ENCODE assay signal across 29 cellular contexts in the genomic region with DNA sequence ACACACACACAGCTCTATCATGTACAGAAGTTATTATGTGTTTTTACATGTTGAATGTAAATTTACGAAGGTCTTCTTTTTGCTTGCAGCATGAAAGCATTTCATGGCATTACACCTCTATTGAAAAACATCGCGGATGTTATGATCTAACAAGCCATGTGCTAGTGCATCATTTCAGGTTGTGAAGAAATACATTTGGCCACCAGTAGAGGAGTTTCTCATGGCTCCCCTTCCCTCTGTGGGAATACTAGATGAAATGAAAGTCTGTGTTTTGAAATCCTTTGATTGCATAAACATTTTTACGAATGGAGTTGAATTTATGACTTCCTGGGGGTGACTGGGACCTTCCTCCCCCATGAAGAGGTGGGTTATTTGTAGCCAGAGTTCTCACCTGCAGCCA. TPM values are rescaled to one million over a fixed set of nuclear protein-coding genes. Genes with fewer than 3 reads are reported as not detected.
DNase-seq lines count a peak whose midpoint lies in the region; ATAC-seq and TF ChIP-seq lines count a peak whose summit lies in the region.
"Had no signal": no experiment of that assay in that cellular context is flagged by ENCODE, and none has a peak within 500 bp of the region (broad histone marks: within the 10 kb centered on the region; RNA-seq: fewer than 3 reads in every experiment).

No MANE protein-coding gene starts in this region.

- no peaks in the 10 kb centered on the region for H3K4me1 ChIP-seq in tibial nerve
- H3K4me1 ChIP-seq: testis had no signal

- TF ChIP-seq EP300 in tibial nerve (IDR thresholded peaks at IDR 0.05), result peak in 1 of 2 donors; percentile 44

- H3K9me3 ChIP-seq in tibial nerve, result peaks cover 0 to 4% (median 0%) of the 10 kb centered on the region in 4 donors
- H3K9me3 ChIP-seq: testis had no signal

- no peaks in the 10 kb centered on the region for H3K36me3 ChIP-seq in tibial nerve

- peaks cover 0 to 8% of the 10 kb centered on the region in 2 donors for H3K27me3 ChIP-seq in tibial nerve
- H3K27me3 ChIP-seq: testis had no signal

- no peak for TF ChIP-seq POLR2A in tibial nerve (IDR thresholded peaks at IDR 0.05)

- H3K27ac ChIP-seq in tibial nerve, result no peak overlapping the region
- H3K27ac ChIP-seq: KMS-11, testis had no signal

- TF ChIP-seq CTCF in fibroblast of the aortic adventitia (IDR thresholded peaks at IDR 0.05; ENCODE audit: insufficient read depth, low read length), result no peak
- no peak for TF ChIP-seq CTCF in tibial nerve (IDR thresholded peaks at IDR 0.05)

- H3K4me3 ChIP-seq in fibroblast of the aortic adventitia (ENCODE audit: low read depth, low read length) (no peak overlapping the region), tibial nerve (no peak overlapping the region)
- H3K4me3 ChIP-seq: testis had no signal

- DNase-seq in LHCN-M2 (ENCODE audit: low read depth) (peak; percentile 20), SIG-M5 treated with dmso at 0.1 percent for 504 hours (lab: John Stamatoyannopoulos, UW; ENCODE audit: unreplicated experiment) (peak; percentile 86), fibroblast of the aortic adventitia (ENCODE audit: low read depth) (peak; percentile 22), tibial nerve (ENCODE audit: low spot score in 2 of 2) (no peak), dedifferentiated amniotic fluid mesenchymal stem cell (ENCODE audit: extremely low spot score) (no peak), HT-29 (ENCODE audit: low spot score) (no peak)
- DNase-seq: activated CD4-positive, alpha-beta T cell treated with anti-CD3 and anti-CD28 coated beads, Interleukin-2, amount 50 U/mL, for 4 hours; CD8-positive, alpha-beta memory T cell; foreskin melanocyte; midbrain; natural killer cell; NCI-H1092 treated with DMSO at 0.1 percent for 48 hours; NCI-H1930; NCI-H226; NCI-H748 treated with DMSO at 0.1 percent for 48 hours; PC-3; stimulated activated CD4-positive, alpha-beta T cell treated with anti-CD3 and anti-CD28 coated beads, Interleukin-4, amount 100 ng/mL, for 1 hour; stimulated activated naive CD4-positive, alpha-beta T cell; SW 1271; T1000; testis had no signal

- 74 to 78% methylated on average over 4 of the region's 4 CpGs for WGBS in tibial nerve, 2 donors

- no peak for ATAC-seq in esophagus mucosa
- ATAC-seq: natural killer cell, PC-3, Right ventricle myocardium inferior, WTC11 had no signal

RNA-seq across cellular contexts. Expression of gene MAS1, which starts 17.7 kb away (rescaled TPM):
- total RNA-seq in LHCN-M2 (2014; rRNA removed) (not detected in 2 replicates), fibroblast of the aortic adventitia (ENCODE audit: low replicate concordance) (under 0.01 and 0.08 TPM in 2 replicates), esophagus mucosa (not detected), tibial nerve (not detected)
- not detected for polyA plus RNA-seq in LHCN-M2 (2012)
- total RNA-seq in HT-29 (2014; rRNA removed; shearing (Covaris generic)), result not detected in 2 replicates
- total RNA-seq: astrocyte; CD8-positive, alpha-beta memory T cell; endothelial cell of umbilical vein; natural killer cell; osteocyte; PC-3; Right ventricle myocardium inferior had no signal
- polyA plus RNA-seq: CD8-positive, alpha-beta memory T cell; endothelial cell of umbilical vein; liver had no signal

Comparison
In these comparisons a context has a peak if more than half of its experiments do, and no peak if none do; other contexts are left out.
1. DNase-seq: peak in LHCN-M2 (single experiment), SIG-M5 treated with dmso at 0.1 percent for 504 hours (single experiment) and fibroblast of the aortic adventitia (single experiment); none in tibial nerve (0 of 2), dedifferentiated amniotic fluid mesenchymal stem cell (single experiment) and HT-29 (single experiment).